In genomic region chr18:424071-424868, GRCh38 we compare ENCODE assay signal across 20 cellular contexts.
A peak's percentile ranks its signal among the peaks of the same experiment; 100 is the strongest.
DNase-seq lines count a peak whose midpoint lies in the region; ATAC-seq and TF ChIP-seq lines count a peak whose summit lies in the region.
"Had no signal": no experiment of that assay in that cellular context is flagged by ENCODE, and none has a peak within 500 bp of the region (broad histone marks: within the 10 kb centered on the region; RNA-seq: fewer than 3 reads in every experiment).

No MANE protein-coding gene starts in this region.

- no peaks in the 10 kb centered on the region for H4K20me1 ChIP-seq in hepatocyte (ENCODE audit: insufficient read depth, poor library complexity, severe bottlenecking)

- no peak for ATAC-seq in left lobe of liver
- ATAC-seq: activated CD4-positive, CD25-positive, alpha-beta regulatory T cell treated with anti-CD3 and anti-CD28 coated beads, Interleukin-2, amount 50 U/mL, for 24 hours; GM23338; natural killer cell; psoas muscle had no signal

- H3K27ac ChIP-seq in hepatocyte: peak overlapping the region; percentile 62
- H3K27ac ChIP-seq: psoas muscle had no signal

- H3K4me3 Mint-ChIP-seq in brain: no peak overlapping the region
- H3K4me3 Mint-ChIP-seq: activated naive CD8-positive, alpha-beta T cell treated with anti-CD3 and anti-CD28 coated beads, Interleukin-2, amount 10 ng/mL, durations not matched to agents 7 days and 5 days; GM23338; memory B cell; natural killer cell had no signal

- 70% methylated on average over 8 of the region's 8 CpGs for WGBS in hepatocyte (ENCODE audit: low lambda C conversion rate, missing lambda C conversion rate)

- no peaks in the 10 kb centered on the region for H3K9me3 ChIP-seq in hepatocyte (ENCODE audit: low read depth)
- H3K9me3 ChIP-seq: esophagus muscularis mucosa, heart right ventricle, psoas muscle had no signal

- DNase-seq in BJ (ENCODE audit: low read depth) (peak; percentile 80), hepatocyte (ENCODE audit: low spot score) (no peak), smooth muscle cell of the brain vasculature (ENCODE audit: low read depth, low spot score) (peak; percentile 66), RKO (ENCODE audit: low spot score) (no peak), left lobe of liver (ENCODE audit: low spot score) (no peak), COR-L47 (lab: John Stamatoyannopoulos, UW) (no peak)
- no peak for DNase-seq in activated CD8-positive, alpha-beta memory T cell treated with anti-CD3 and anti-CD28 coated beads, Interleukin-2, amount 50 U/mL, for 48 hours
- DNase-seq: activated naive CD8-positive, alpha-beta T cell treated with anti-CD3 and anti-CD28 coated beads, Interleukin-2, amount 10 ng/mL, durations not matched to agents 7 days and 5 days; EL; heart right ventricle; natural killer cell; NCI-H1092 treated with DMSO at 0.1 percent for 48 hours; NCI-H2081; NCI-H446 treated with DMSO at 0.1 percent for 48 hours; psoas muscle had no signal

- CTCF ChIA-PET in BJ (lab: Yijun Ruan, JAX): interaction anchor here (0.6 to 1.5 kb wide), 4 partner anchors 21 to 406 kb away, joined by 3 read pairs; no protein-coding TSS in a partner anchor

- POLR2A ChIA-PET in BJ (lab: Charles Lee): no interaction called here

- H3K9me2 ChIP-seq in hepatocyte (replicated peaks; ENCODE audit: insufficient read depth): no peaks in the 10 kb centered on the region

- H3K4me1 Mint-ChIP-seq in brain: peaks cover 37% of the 10 kb centered on the region
- H3K4me1 Mint-ChIP-seq: activated naive CD8-positive, alpha-beta T cell treated with anti-CD3 and anti-CD28 coated beads, Interleukin-2, amount 10 ng/mL, durations not matched to agents 7 days and 5 days; memory B cell; natural killer cell had no signal

- peaks cover 6% of the 10 kb centered on the region for H3K4me1 ChIP-seq in hepatocyte (ENCODE audit: insufficient read depth)
- H3K4me1 ChIP-seq: psoas muscle had no signal

- H3K36me3 Mint-ChIP-seq in brain: no peaks in the 10 kb centered on the region
- H3K36me3 Mint-ChIP-seq: activated naive CD8-positive, alpha-beta T cell treated with anti-CD3 and anti-CD28 coated beads, Interleukin-2, amount 10 ng/mL, durations not matched to agents 7 days and 5 days; memory B cell; natural killer cell had no signal

- peaks cover 0 to 2% (median 0%) of the 10 kb centered on the region in 5 experiments for H3K9me3 Mint-ChIP-seq in brain
- H3K9me3 Mint-ChIP-seq: activated naive CD8-positive, alpha-beta T cell treated with anti-CD3 and anti-CD28 coated beads, Interleukin-2, amount 10 ng/mL, durations not matched to agents 7 days and 5 days; GM23338; memory B cell; natural killer cell had no signal

- H3K27ac Mint-ChIP-seq in brain: peak overlapping the region in 3 of 5 experiments; percentile 40 to 50 (median 42)
- H3K27ac Mint-ChIP-seq: activated naive CD8-positive, alpha-beta T cell treated with anti-CD3 and anti-CD28 coated beads, Interleukin-2, amount 10 ng/mL, durations not matched to agents 7 days and 5 days; GM23338; memory B cell; natural killer cell had no signal

- H3K27me3 Mint-ChIP-seq in brain: peaks cover 4% of the 10 kb centered on the region
- H3K27me3 Mint-ChIP-seq: memory B cell had no signal

- H3K4me3 ChIP-seq in BJ (ENCODE audit: low read depth, low read length) (no peak overlapping the region), hepatocyte (no peak overlapping the region)
- H3K4me3 ChIP-seq: esophagus muscularis mucosa, GM23338, heart right ventricle, psoas muscle had no signal

- no peak overlapping the region for H2AFZ ChIP-seq in hepatocyte
- H2AFZ ChIP-seq: GM23338 had no signal

- TF ChIP-seq CTCF in BJ (IDR thresholded peaks at IDR 0.05; ENCODE audit: insufficient read depth, low read depth, low read length) (no peak), brain (conservative IDR thresholded peaks at IDR 0.05) (no peak), hepatocyte (IDR thresholded peaks at IDR 0.05; ENCODE audit: poor library complexity) (no peak)

- H3K4me2 ChIP-seq in hepatocyte: peak overlapping the region; percentile 63
- H3K4me2 ChIP-seq: GM23338 had no signal

- H3K36me3 ChIP-seq in BJ (ENCODE audit: control insufficient read depth, insufficient read depth, low read length) (no peaks in the 10 kb centered on the region), hepatocyte (replicated peaks; ENCODE audit: insufficient read depth, low read depth) (no peaks in the 10 kb centered on the region)
- H3K36me3 ChIP-seq: esophagus muscularis mucosa, heart right ventricle had no signal

- H3K27me3 ChIP-seq in BJ (ENCODE audit: control insufficient read depth, insufficient read depth, low read length) (no peaks in the 10 kb centered on the region), hepatocyte (no peaks in the 10 kb centered on the region)
- H3K27me3 ChIP-seq: esophagus muscularis mucosa, heart right ventricle had no signal

- H3K79me2 ChIP-seq in hepatocyte: peaks cover 2% of the 10 kb centered on the region

Comparison
In these comparisons a context has a peak if more than half of its experiments do, and no peak if none do; other contexts are left out.
1. DNase-seq: peak in BJ (single experiment) and smooth muscle cell of the brain vasculature (single experiment); none in hepatocyte (single experiment), RKO (single experiment), left lobe of liver (single experiment), activated CD8-positive, alpha-beta memory T cell treated with anti-CD3 and anti-CD28 coated beads, Interleukin-2, amount 50 U/mL, for 48 hours (single experiment) and COR-L47 (single experiment).